In the genomic region with DNA sequence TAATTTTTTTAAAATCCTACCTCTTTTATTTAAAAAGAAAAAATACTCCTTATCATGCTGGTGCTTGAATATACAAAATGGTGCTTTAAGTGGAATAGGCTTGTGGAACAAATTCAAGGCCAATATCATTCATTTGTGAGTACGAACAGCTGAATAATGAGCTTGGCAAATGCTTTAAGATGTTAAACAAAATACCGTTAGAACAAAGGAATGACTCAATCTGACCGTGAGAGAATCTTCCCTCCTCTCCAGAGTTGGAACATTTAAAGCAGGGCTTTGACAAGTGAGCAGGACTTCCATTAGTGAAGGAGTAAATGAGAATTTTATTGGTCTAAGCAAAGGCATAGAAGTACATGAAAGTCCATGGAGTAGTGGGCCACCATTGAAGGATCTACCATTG, we compare ENCODE assay signal across 18 cellular contexts.
DNase-seq lines count a peak whose midpoint lies in the region; ATAC-seq and TF ChIP-seq lines count a peak whose summit lies in the region.
"Had no signal": no experiment of that assay in that cellular context is flagged by ENCODE, and none has a peak within 500 bp of the region (broad histone marks: within the 10 kb centered on the region; RNA-seq: fewer than 3 reads in every experiment).

No MANE protein-coding gene starts in this region.

- H3K4me1 Mint-ChIP-seq in naive thymus-derived CD4-positive, alpha-beta T cell = no peaks in the 10 kb centered on the region
- no peaks in the 10 kb centered on the region for H3K4me1 Mint-ChIP-seq in stimulated activated effector memory CD8-positive, alpha-beta T cell treated with anti-CD3 and anti-CD28 coated beads, Interleukin-12 subunit alpha, Interleukin-12 subunit beta, amount 100 ng/mL, for 72 hours
- H3K4me1 Mint-ChIP-seq: activated naive CD4-positive, alpha-beta T cell treated with anti-CD3 and anti-CD28 coated beads, Interleukin-2, amount 10 ng/mL, durations not matched to agents 7 days and 5 days had no signal

- no peaks in the 10 kb centered on the region for H3K36me3 Mint-ChIP-seq in naive thymus-derived CD4-positive, alpha-beta T cell
- H3K36me3 Mint-ChIP-seq in stimulated activated effector memory CD8-positive, alpha-beta T cell treated with anti-CD3 and anti-CD28 coated beads, Interleukin-12 subunit alpha, Interleukin-12 subunit beta, amount 100 ng/mL, for 72 hours = no peaks in the 10 kb centered on the region
- H3K36me3 Mint-ChIP-seq: activated naive CD4-positive, alpha-beta T cell treated with anti-CD3 and anti-CD28 coated beads, Interleukin-2, amount 10 ng/mL, durations not matched to agents 7 days and 5 days; stimulated activated naive B cell treated with anti-CD40 and anti-IgM and Interleukin-4, amounts not matched to agents 10 μg/mL and 1 μg/mL and 100 μg/mL, for 72 hours had no signal

- intact Hi-C loops in esophagus muscularis mucosa (cut with DNase I) = no loop called here
- intact Hi-C loops in naive thymus-derived CD4-positive, alpha-beta T cell (cut with micrococcal nuclease) = no loop called here

- H3K36me3 ChIP-seq in esophagus muscularis mucosa (no peaks in the 10 kb centered on the region), osteoblast (ENCODE audit: insufficient read depth, low read length) (no peaks in the 10 kb centered on the region)
- no peaks in the 10 kb centered on the region for H3K36me3 ChIP-seq in naive thymus-derived CD4-positive, alpha-beta T cell (ENCODE audit: control insufficient read depth in 2 of 3, insufficient read depth in 3 of 3, low read length in 3 of 3)
- H3K36me3 ChIP-seq: Peyer's patch, thoracic aorta had no signal

- H4K20me1 ChIP-seq in osteoblast (ENCODE audit: insufficient read depth, low read length) = no peaks in the 10 kb centered on the region

- no peaks in the 10 kb centered on the region for H3K9me3 Mint-ChIP-seq in naive thymus-derived CD4-positive, alpha-beta T cell
- no peaks in the 10 kb centered on the region for H3K9me3 Mint-ChIP-seq in stimulated activated effector memory CD8-positive, alpha-beta T cell treated with anti-CD3 and anti-CD28 coated beads, Interleukin-12 subunit alpha, Interleukin-12 subunit beta, amount 100 ng/mL, for 72 hours
- H3K9me3 Mint-ChIP-seq: activated naive CD4-positive, alpha-beta T cell treated with anti-CD3 and anti-CD28 coated beads, Interleukin-2, amount 10 ng/mL, durations not matched to agents 7 days and 5 days; activated T-cell treated with anti-CD3 and anti-CD28 coated beads, Interleukin-2, amount 50 U/mL, for 4 hours; dendritic cell treated with granulocyte-macrophage colony-stimulating factor and Interleukin-4, amounts not matched to agents 40 ng/mL and 50 ng/mL, for 4 days; stimulated activated naive B cell treated with anti-CD40 and anti-IgM and Interleukin-4, amounts not matched to agents 10 μg/mL and 1 μg/mL and 100 μg/mL, for 72 hours had no signal

- no peak for TF ChIP-seq EP300 in esophagus muscularis mucosa (IDR thresholded peaks at IDR 0.05)

- H3K4me3 ChIP-seq in esophagus muscularis mucosa = no peak overlapping the region
- no peak overlapping the region for H3K4me3 ChIP-seq in osteoblast (ENCODE audit: insufficient read depth, low read length)
- H3K4me3 ChIP-seq in naive thymus-derived CD4-positive, alpha-beta T cell (ENCODE audit: low read length) = no peak overlapping the region
- H3K4me3 ChIP-seq: Peyer's patch, thoracic aorta had no signal

- 27% methylated on average over 3 of the region's 3 CpGs for WGBS in esophagus muscularis mucosa

- peaks cover 0 to 13% (median 6%) of the 10 kb centered on the region in 5 donors for H3K27me3 Mint-ChIP-seq in naive thymus-derived CD4-positive, alpha-beta T cell
- H3K27me3 Mint-ChIP-seq: dendritic cell treated with granulocyte-macrophage colony-stimulating factor and Interleukin-4, amounts not matched to agents 40 ng/mL and 50 ng/mL, for 4 days; stimulated activated naive B cell treated with anti-CD40 and anti-IgM and Interleukin-4, amounts not matched to agents 10 μg/mL and 1 μg/mL and 100 μg/mL, for 72 hours had no signal

- DNase-seq in ELR (ENCODE audit: low read depth) (peak; percentile 48), RPMI7951 (ENCODE audit: low read depth) (peak; percentile 50), esophagus muscularis mucosa (ENCODE audit: extremely low spot score) (no peak), osteoblast (ENCODE audit: insufficient read length, low spot score, missing footprints) (peak; percentile 44), SIG-M5 treated with dmso at 0.1 percent for 504 hours (lab: John Stamatoyannopoulos, UW; ENCODE audit: unreplicated experiment) (no peak)
- no peak for DNase-seq in naive thymus-derived CD4-positive, alpha-beta T cell
- DNase-seq in stimulated activated effector memory CD8-positive, alpha-beta T cell treated with anti-CD3 and anti-CD28 coated beads, Interleukin-12 subunit alpha, Interleukin-12 subunit beta, amount 100 ng/mL, for 72 hours (ENCODE audit: low spot score in 2 of 2) = no peak
- DNase-seq: activated naive CD4-positive, alpha-beta T cell treated with anti-CD3 and anti-CD28 coated beads, Interleukin-2, amount 10 ng/mL, durations not matched to agents 7 days and 5 days; activated T-cell treated with anti-CD3 and anti-CD28 coated beads, Interleukin-2, amount 50 U/mL, for 4 hours; DND-41; left ventricle myocardium superior; NCI-H1417; NCI-H2227 treated with DMSO at 0.1 percent for 48 hours; Peyer's patch; stimulated activated naive B cell treated with anti-CD40 and anti-IgM and Interleukin-4, amounts not matched to agents 10 μg/mL and 1 μg/mL and 100 μg/mL, for 72 hours; T1000 had no signal

- peaks cover 25 to 49% (median 42%) of the 10 kb centered on the region in 4 donors for H3K4me1 ChIP-seq in esophagus muscularis mucosa
- peaks cover 19% of the 10 kb centered on the region for H3K4me1 ChIP-seq in osteoblast (ENCODE audit: insufficient read depth, low read length)
- no peaks in the 10 kb centered on the region for H3K4me1 ChIP-seq in naive thymus-derived CD4-positive, alpha-beta T cell (ENCODE audit: control insufficient read depth in 2 of 2, insufficient read depth in 2 of 2, low read length in 2 of 2)
- H3K4me1 ChIP-seq: Peyer's patch had no signal

- no peak overlapping the region for H2AFZ ChIP-seq in osteoblast (ENCODE audit: low read length)

- CTCF ChIA-PET in naive thymus-derived CD4-positive, alpha-beta T cell (lab: Charles Lee) = no interaction called here

- no peak for TF ChIP-seq CTCF in esophagus muscularis mucosa (IDR thresholded peaks at IDR 0.05)
- TF ChIP-seq CTCF in osteoblast (IDR thresholded peaks at IDR 0.05; ENCODE audit: extremely low read depth, low read depth, low read length) = no peak

- no peak overlapping the region for H3K4me3 Mint-ChIP-seq in naive thymus-derived CD4-positive, alpha-beta T cell
- no peak overlapping the region for H3K4me3 Mint-ChIP-seq in stimulated activated effector memory CD8-positive, alpha-beta T cell treated with anti-CD3 and anti-CD28 coated beads, Interleukin-12 subunit alpha, Interleukin-12 subunit beta, amount 100 ng/mL, for 72 hours
- H3K4me3 Mint-ChIP-seq: activated naive CD4-positive, alpha-beta T cell treated with anti-CD3 and anti-CD28 coated beads, Interleukin-2, amount 10 ng/mL, durations not matched to agents 7 days and 5 days; activated T-cell treated with anti-CD3 and anti-CD28 coated beads, Interleukin-2, amount 50 U/mL, for 4 hours; dendritic cell treated with granulocyte-macrophage colony-stimulating factor and Interleukin-4, amounts not matched to agents 40 ng/mL and 50 ng/mL, for 4 days; stimulated activated naive B cell treated with anti-CD40 and anti-IgM and Interleukin-4, amounts not matched to agents 10 μg/mL and 1 μg/mL and 100 μg/mL, for 72 hours had no signal

- POLR2A ChIA-PET in naive thymus-derived CD4-positive, alpha-beta T cell (lab: Charles Lee) = no interaction called here

- peaks cover 24% of the 10 kb centered on the region for H3K79me2 ChIP-seq in osteoblast (ENCODE audit: insufficient read depth, low read length)

- H3K27ac ChIP-seq in esophagus muscularis mucosa (replicated peaks in 1 of 4) (peak overlapping the region; percentile 22 to 59 (median 52)), osteoblast (ENCODE audit: low read depth, low read length) (no peak overlapping the region)
- H3K27ac ChIP-seq in naive thymus-derived CD4-positive, alpha-beta T cell (ENCODE audit: low read depth, low read length) = no peak overlapping the region
- H3K27ac ChIP-seq: Peyer's patch, thoracic aorta had no signal

- H3K27me3 ChIP-seq in esophagus muscularis mucosa (no peaks in the 10 kb centered on the region), osteoblast (ENCODE audit: insufficient read depth, low read length) (no peaks in the 10 kb centered on the region)
- H3K27me3 ChIP-seq in naive thymus-derived CD4-positive, alpha-beta T cell (ENCODE audit: control insufficient read depth in 2 of 2, insufficient read depth in 2 of 2, low read length in 2 of 2) = no peaks in the 10 kb centered on the region
- H3K27me3 ChIP-seq: Peyer's patch had no signal

- H3K4me2 ChIP-seq in osteoblast (ENCODE audit: insufficient read depth, low read length) = no peak overlapping the region

- no peak overlapping the region for H3K27ac Mint-ChIP-seq in naive thymus-derived CD4-positive, alpha-beta T cell
- H3K27ac Mint-ChIP-seq in stimulated activated effector memory CD8-positive, alpha-beta T cell treated with anti-CD3 and anti-CD28 coated beads, Interleukin-12 subunit alpha, Interleukin-12 subunit beta, amount 100 ng/mL, for 72 hours = no peak overlapping the region
- H3K27ac Mint-ChIP-seq: activated naive CD4-positive, alpha-beta T cell treated with anti-CD3 and anti-CD28 coated beads, Interleukin-2, amount 10 ng/mL, durations not matched to agents 7 days and 5 days; dendritic cell treated with granulocyte-macrophage colony-stimulating factor and Interleukin-4, amounts not matched to agents 40 ng/mL and 50 ng/mL, for 4 days had no signal

- no peak for ATAC-seq in naive thymus-derived CD4-positive, alpha-beta T cell
- no peak for ATAC-seq in stimulated activated effector memory CD8-positive, alpha-beta T cell treated with anti-CD3 and anti-CD28 coated beads, Interleukin-12 subunit alpha, Interleukin-12 subunit beta, amount 100 ng/mL, for 72 hours
- ATAC-seq: activated T-cell treated with anti-CD3 and anti-CD28 coated beads, Interleukin-2, amount 50 U/mL, for 4 hours; left ventricle myocardium superior; stimulated activated naive B cell treated with anti-CD40 and anti-IgM and Interleukin-4, amounts not matched to agents 10 μg/mL and 1 μg/mL and 100 μg/mL, for 72 hours had no signal

- H3K9me3 ChIP-seq in esophagus muscularis mucosa (no peaks in the 10 kb centered on the region), osteoblast (ENCODE audit: low read depth, low read length) (no peaks in the 10 kb centered on the region)
- H3K9me3 ChIP-seq in naive thymus-derived CD4-positive, alpha-beta T cell (ENCODE audit: control insufficient read depth in 2 of 3, low read length in 3 of 3) = no peaks in the 10 kb centered on the region
- H3K9me3 ChIP-seq: Peyer's patch, thoracic aorta had no signal

- TF ChIP-seq POLR2A in esophagus muscularis mucosa (IDR thresholded peaks at IDR 0.05; ENCODE audit: low read depth) = no peak

Comparison
In these comparisons a context has a peak if more than half of its experiments do, and no peak if none do; other contexts are left out.
1. DNase-seq: peak in ELR (single experiment), RPMI7951 (single experiment) and osteoblast (single experiment); none in esophagus muscularis mucosa (single experiment), naive thymus-derived CD4-positive, alpha-beta T cell (0 of 9), SIG-M5 treated with dmso at 0.1 percent for 504 hours (single experiment) and stimulated activated effector memory CD8-positive, alpha-beta T cell treated with anti-CD3 and anti-CD28 coated beads, Interleukin-12 subunit alpha, Interleukin-12 subunit beta, amount 100 ng/mL, for 72 hours (0 of 2).
2. H3K27ac ChIP-seq: peak in esophagus muscularis mucosa (4 of 4); none in osteoblast (single experiment) and naive thymus-derived CD4-positive, alpha-beta T cell (single experiment).